16 cellular contexts compared by ENCODE assay signal in the genomic region with DNA sequence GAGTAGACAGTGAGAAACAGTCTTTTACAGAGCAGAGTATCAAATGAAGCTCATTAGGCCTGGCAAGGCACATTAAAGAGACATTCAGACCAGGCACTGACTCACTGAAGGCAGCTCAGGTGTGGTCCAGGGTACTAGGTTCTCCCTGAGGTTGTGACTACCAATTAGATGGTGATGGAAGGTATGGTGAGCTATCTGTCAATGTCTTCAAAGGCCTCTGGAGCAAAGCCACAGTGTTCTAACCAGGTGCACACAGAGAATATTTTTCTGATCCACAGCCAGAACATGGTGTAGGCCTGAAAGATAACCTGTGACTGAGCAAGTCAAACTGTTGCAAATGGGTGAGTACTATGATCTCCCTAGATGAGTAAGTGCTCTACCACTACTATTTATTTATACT. TPM values are rescaled to one million over a fixed set of nuclear protein-coding genes. Genes with fewer than 3 reads are reported as not detected.
DNase-seq lines count a peak whose midpoint lies in the region; ATAC-seq, FAIRE-seq and TF ChIP-seq lines count a peak whose summit lies in the region.
"Had no signal": no experiment of that assay in that cellular context is flagged by ENCODE, and none has a peak within 500 bp of the region (broad histone marks: within the 10 kb centered on the region; RNA-seq: fewer than 3 reads in every experiment).

No MANE protein-coding gene starts in this region.

- H3K4me1 Mint-ChIP-seq in stimulated activated naive CD8-positive, alpha-beta T cell treated with anti-CD3 and anti-CD28 coated beads, Interleukin-15, amount 100 ng/mL, for 72 hours, result peaks cover 7% of the 10 kb centered on the region
- peaks cover 2% of the 10 kb centered on the region for H3K4me1 Mint-ChIP-seq in astrocyte (ENCODE audit: low read depth, unreplicated experiment)
- H3K4me1 Mint-ChIP-seq in activated CD4-positive, alpha-beta memory T cell treated with anti-CD3 and anti-CD28 coated beads, Interleukin-2, amount 10 ng/mL, durations not matched to agents 7 days and 5 days, result peaks cover 19% of the 10 kb centered on the region

- H3K27ac Mint-ChIP-seq in stimulated activated naive CD8-positive, alpha-beta T cell treated with anti-CD3 and anti-CD28 coated beads, Interleukin-15, amount 100 ng/mL, for 72 hours, result no peak overlapping the region
- peak overlapping the region; percentile 13 for H3K27ac Mint-ChIP-seq in astrocyte (ENCODE audit: unreplicated experiment)
- no peak overlapping the region for H3K27ac Mint-ChIP-seq in activated CD4-positive, alpha-beta memory T cell treated with anti-CD3 and anti-CD28 coated beads, Interleukin-2, amount 10 ng/mL, durations not matched to agents 7 days and 5 days
- H3K27ac Mint-ChIP-seq: B cell; CD4-positive, alpha-beta T cell; HFFc6 had no signal

- H3K9me3 Mint-ChIP-seq in stimulated activated naive CD8-positive, alpha-beta T cell treated with anti-CD3 and anti-CD28 coated beads, Interleukin-15, amount 100 ng/mL, for 72 hours, result no peaks in the 10 kb centered on the region
- H3K9me3 Mint-ChIP-seq in astrocyte (ENCODE audit: unreplicated experiment), result no peaks in the 10 kb centered on the region
- no peaks in the 10 kb centered on the region for H3K9me3 Mint-ChIP-seq in activated CD4-positive, alpha-beta memory T cell treated with anti-CD3 and anti-CD28 coated beads, Interleukin-2, amount 10 ng/mL, durations not matched to agents 7 days and 5 days
- H3K9me3 Mint-ChIP-seq: CD4-positive, alpha-beta T cell; HFFc6 had no signal

- H3K79me2 ChIP-seq in astrocyte (ENCODE audit: insufficient read depth, low read length), result no peaks in the 10 kb centered on the region

- no peak overlapping the region for H3K4me2 ChIP-seq in astrocyte (ENCODE audit: low read length)

- intact Hi-C loops in left ventricle myocardium superior (cut with micrococcal nuclease), result no loop called here

- no peaks in the 10 kb centered on the region for H3K9me3 ChIP-seq in astrocyte (ENCODE audit: insufficient read depth, low read depth, low read length)

- CTCF ChIA-PET in activated CD4-positive, alpha-beta memory T cell treated with anti-CD3 and anti-CD28 coated beads, Interleukin-2, amount 10 ng/mL, durations not matched to agents 7 days and 5 days (lab: Charles Lee), result interaction anchor here (1.5 to 2.6 kb wide), 3 partner anchors 11 to 188 kb away, joined by 3 to 23 read pairs (median 10); no protein-coding TSS in a partner anchor

- no peaks in the 10 kb centered on the region for H3K36me3 Mint-ChIP-seq in astrocyte (ENCODE audit: low read depth, unreplicated experiment)
- H3K36me3 Mint-ChIP-seq in activated CD4-positive, alpha-beta memory T cell treated with anti-CD3 and anti-CD28 coated beads, Interleukin-2, amount 10 ng/mL, durations not matched to agents 7 days and 5 days (ENCODE audit: low read depth), result no peaks in the 10 kb centered on the region

- H3K4me3 ChIP-seq in astrocyte (ENCODE audit: insufficient read depth, low read depth, low read length), result no peak overlapping the region
- H3K4me3 ChIP-seq: K562 had no signal

- no peak for FAIRE-seq in astrocyte (lab: Jason Lieb, UNC)
- FAIRE-seq: A204.1, K562 had no signal

- H3K27me3 ChIP-seq in astrocyte (ENCODE audit: insufficient read depth, low read length) (no peaks in the 10 kb centered on the region), foreskin keratinocyte (no peaks in the 10 kb centered on the region)

- H2AFZ ChIP-seq in astrocyte (ENCODE audit: low read depth, low read length), result no peak overlapping the region

- POLR2A ChIA-PET in activated CD4-positive, alpha-beta memory T cell treated with anti-CD3 and anti-CD28 coated beads, Interleukin-2, amount 10 ng/mL, durations not matched to agents 7 days and 5 days (lab: Charles Lee), result no interaction called here

- H3K9ac ChIP-seq in astrocyte (ENCODE audit: low read length), result no peak overlapping the region

- no peaks in the 10 kb centered on the region for H3K36me3 ChIP-seq in astrocyte (ENCODE audit: insufficient read depth, low read length)

- TF ChIP-seq CTCF in astrocyte (IDR thresholded peaks at IDR 0.05; ENCODE audit: insufficient read depth, low read depth, low read length), result no peak
- no peak for TF ChIP-seq CTCF in foreskin keratinocyte (conservative IDR thresholded peaks at IDR 0.05)

- H3K4me3 Mint-ChIP-seq in stimulated activated naive CD8-positive, alpha-beta T cell treated with anti-CD3 and anti-CD28 coated beads, Interleukin-15, amount 100 ng/mL, for 72 hours, result no peak overlapping the region
- H3K4me3 Mint-ChIP-seq in astrocyte (ENCODE audit: unreplicated experiment), result no peak overlapping the region
- H3K4me3 Mint-ChIP-seq in activated CD4-positive, alpha-beta memory T cell treated with anti-CD3 and anti-CD28 coated beads, Interleukin-2, amount 10 ng/mL, durations not matched to agents 7 days and 5 days, result no peak overlapping the region
- H3K4me3 Mint-ChIP-seq: B cell; CD4-positive, alpha-beta T cell; HFFc6 had no signal

- H4K20me1 ChIP-seq in astrocyte (ENCODE audit: insufficient read depth, low read length), result no peaks in the 10 kb centered on the region

- DNase-seq in stimulated activated naive CD8-positive, alpha-beta T cell treated with anti-CD3 and anti-CD28 coated beads, Interleukin-15, amount 100 ng/mL, for 72 hours, result no peak
- DNase-seq in stimulated activated naive CD8-positive, alpha-beta T cell treated with anti-CD3 and anti-CD28 coated beads, Interleukin-15, Interleukin-2, amounts not matched to agents 100 U/mL and 50 U/mL, for 24 hours, result no peak
- no peak for DNase-seq in astrocyte (ENCODE audit: low read depth)
- no peak for DNase-seq in foreskin keratinocyte
- DNase-seq in activated CD4-positive, alpha-beta memory T cell treated with anti-CD3 and anti-CD28 coated beads, Interleukin-2, amount 10 ng/mL, durations not matched to agents 7 days and 5 days, result no peak
- no peak for DNase-seq in left ventricle myocardium superior
- DNase-seq: C1 segment of cervical spinal cord; CD4-positive, alpha-beta T cell; DMS79; GF-D8; HCEC 1CT; HFFc6 had no signal

- H3K27me3 Mint-ChIP-seq in stimulated activated naive CD8-positive, alpha-beta T cell treated with anti-CD3 and anti-CD28 coated beads, Interleukin-15, amount 100 ng/mL, for 72 hours, result peaks cover 8% of the 10 kb centered on the region
- H3K27me3 Mint-ChIP-seq in astrocyte (ENCODE audit: low read depth, unreplicated experiment), result peaks cover 2% of the 10 kb centered on the region
- H3K27me3 Mint-ChIP-seq in activated CD4-positive, alpha-beta memory T cell treated with anti-CD3 and anti-CD28 coated beads, Interleukin-2, amount 10 ng/mL, durations not matched to agents 7 days and 5 days, result no peaks in the 10 kb centered on the region
- H3K27me3 Mint-ChIP-seq: B cell; CD4-positive, alpha-beta T cell had no signal

- peak; percentile 35 for ATAC-seq in stimulated activated naive CD8-positive, alpha-beta T cell treated with anti-CD3 and anti-CD28 coated beads, Interleukin-15, amount 100 ng/mL, for 72 hours
- ATAC-seq in stimulated activated naive CD8-positive, alpha-beta T cell treated with anti-CD3 and anti-CD28 coated beads, Interleukin-15, Interleukin-2, amounts not matched to agents 100 U/mL and 50 U/mL, for 24 hours, result no peak
- peak; percentile 43 for ATAC-seq in foreskin keratinocyte
- ATAC-seq in HG03342 (IDR thresholded peaks at IDR 0.05; ENCODE audit: unreplicated experiment), result no peak
- no peak for ATAC-seq in left ventricle myocardium superior
- ATAC-seq: K562 had no signal

- H3K4me1 ChIP-seq in astrocyte (ENCODE audit: insufficient read depth, low read length) (peaks cover 9% of the 10 kb centered on the region), foreskin keratinocyte (peaks cover 7% of the 10 kb centered on the region)

- no peak overlapping the region for H3K27ac ChIP-seq in astrocyte (ENCODE audit: low read depth, low read length)
- H3K27ac ChIP-seq in foreskin keratinocyte, result no peak overlapping the region

RNA-seq across cellular contexts. Expression of gene EOMES, which starts 51.5 kb away (rescaled TPM):
- total RNA-seq in astrocyte (not detected in 2 replicates), foreskin keratinocyte (0.37 and 0.95 TPM in 2 replicates), left ventricle myocardium superior (0.17 TPM)
- 0.24 and 0.57 TPM in 2 replicates for polyA plus RNA-seq in foreskin keratinocyte
- 1 to 10 TPM; 4.6 to 5.6 TPM for total RNA-seq in activated CD4-positive, alpha-beta memory T cell treated with anti-CD3 and anti-CD28 coated beads, Interleukin-2, amount 10 ng/mL, durations not matched to agents 7 days and 5 days
- total RNA-seq: HFFc6 had no signal
- polyA plus RNA-seq: K562 had no signal

Comparison
In these comparisons a context has a peak if more than half of its experiments do, and no peak if none do; other contexts are left out.
1. ATAC-seq: peak in stimulated activated naive CD8-positive, alpha-beta T cell treated with anti-CD3 and anti-CD28 coated beads, Interleukin-15, amount 100 ng/mL, for 72 hours (single experiment) and foreskin keratinocyte (single experiment); none in stimulated activated naive CD8-positive, alpha-beta T cell treated with anti-CD3 and anti-CD28 coated beads, Interleukin-15, Interleukin-2, amounts not matched to agents 100 U/mL and 50 U/mL, for 24 hours (single experiment), HG03342 (single experiment) and left ventricle myocardium superior (single experiment).